8 cellular contexts compared by ENCODE assay signal in the genomic region with DNA sequence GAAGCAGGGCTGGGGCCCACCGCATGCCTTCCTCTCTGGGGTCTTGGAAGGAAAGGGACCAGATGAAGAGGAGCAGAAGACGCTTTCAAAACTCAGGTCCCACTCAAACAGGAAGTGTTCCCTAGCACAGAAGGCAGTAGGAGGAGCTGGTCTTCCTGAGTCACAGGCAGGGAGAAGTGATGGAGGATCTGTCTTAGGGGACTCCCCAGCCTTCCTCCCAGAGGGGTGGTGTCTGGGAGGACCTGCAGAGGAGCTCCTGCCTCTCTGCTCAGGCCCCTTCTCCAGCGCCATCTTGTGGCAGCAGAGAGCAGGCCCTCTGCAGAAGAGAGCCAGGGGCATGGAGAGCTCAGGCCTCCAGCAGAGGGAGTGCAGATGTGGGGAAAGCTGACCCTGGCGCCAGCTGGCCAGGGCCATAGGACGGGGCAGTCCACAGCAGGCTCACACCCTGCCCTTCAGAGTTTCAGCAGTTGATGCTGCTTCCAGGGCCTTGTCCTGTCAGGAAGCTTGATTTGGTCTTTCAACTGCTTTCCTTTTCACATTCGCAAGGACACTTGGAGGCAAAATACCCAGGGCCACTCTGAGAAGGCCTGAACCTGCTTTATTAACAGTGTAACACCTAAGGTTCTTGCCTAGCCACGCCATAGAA.
DNase-seq lines count a peak whose midpoint lies in the region; ATAC-seq and TF ChIP-seq lines count a peak whose summit lies in the region.

No MANE protein-coding gene starts in this region.

- peak; percentile 76 for DNase-seq in GM10266 (ENCODE audit: extremely low spot score)
- peak; percentile 89 for DNase-seq in GOT3 (lab: John Stamatoyannopoulos, UW)
- DNase-seq in Kasumi-1 (lab: John Stamatoyannopoulos, UW): peak; percentile 98
- peak; percentile 85 for DNase-seq in SKM-1 (lab: John Stamatoyannopoulos, UW; ENCODE audit: unreplicated experiment)
- DNase-seq in heart right ventricle: peak; percentile 75 to 84
- peak; percentile 37 for DNase-seq in pulmonary artery endothelial cell (ENCODE audit: low read depth, low spot score)
- DNase-seq in cerebellar nuclear complex (lab: John Stamatoyannopoulos, UW): no peak

- H3K27ac ChIP-seq in heart right ventricle: peak overlapping the region in 5 of 10 donors; percentile 17 to 87 (median 35)

- intact Hi-C loops in heart right ventricle (cut with DNase I): loop anchor here in 1 of 10 donors (10.0 kb wide), 1 partner anchor 121 kb away; no protein-coding TSS in a partner anchor

- no peaks in the 10 kb centered on the region for H3K9me3 Mint-ChIP-seq in activated naive CD8-positive, alpha-beta T cell (ENCODE audit: low read depth)

- H3K27ac Mint-ChIP-seq in activated naive CD8-positive, alpha-beta T cell: peak overlapping the region; percentile 68

- peak; percentile 100 for TF ChIP-seq CTCF in GM10266 (IDR thresholded peaks at IDR 0.05; ENCODE audit: control insufficient read depth, insufficient read depth, low read depth, missing control alignments)
- TF ChIP-seq CTCF in heart right ventricle (IDR thresholded peaks at IDR 0.05): peak; percentile 76 to 99 (median 91)

- peaks cover 40% of the 10 kb centered on the region for H3K4me1 Mint-ChIP-seq in activated naive CD8-positive, alpha-beta T cell (ENCODE audit: low read depth)

- no peaks in the 10 kb centered on the region for H3K27me3 ChIP-seq in heart right ventricle

- H3K27me3 Mint-ChIP-seq in activated naive CD8-positive, alpha-beta T cell: no peaks in the 10 kb centered on the region

- H3K4me1 ChIP-seq in heart right ventricle: peaks cover 0 to 39% (median 8%) of the 10 kb centered on the region in 9 donors

- H3K4me3 Mint-ChIP-seq in activated naive CD8-positive, alpha-beta T cell: peak overlapping the region; percentile 56

- H3K36me3 Mint-ChIP-seq in activated naive CD8-positive, alpha-beta T cell: no peaks in the 10 kb centered on the region

- ATAC-seq in heart right ventricle: peak; percentile 87 to 95 (median 92)

- H3K9me3 ChIP-seq in heart right ventricle: no peaks in the 10 kb centered on the region

- H3K4me3 ChIP-seq in heart right ventricle: peak overlapping the region in 2 of 10 donors; percentile 23 to 43

- H3K36me3 ChIP-seq in heart right ventricle: no peaks in the 10 kb centered on the region

- WGBS in heart right ventricle, 2 donors: 49 to 58% methylated on average over 7 of the region's 7 CpGs

Comparison
In these comparisons a context has a peak if more than half of its experiments do, and no peak if none do; other contexts are left out.
1. DNase-seq: peak in GM10266 (single experiment), GOT3 (single experiment), Kasumi-1 (2 of 2), SKM-1 (single experiment), heart right ventricle (2 of 2) and pulmonary artery endothelial cell (single experiment); none in cerebellar nuclear complex (0 of 2).